Comparison of ENCODE assay signal across 10 cellular contexts in genomic region chr18:50285631-50286321, GRCh38. TPM values are rescaled to one million over a fixed set of nuclear protein-coding genes. Genes with fewer than 3 reads are reported as not detected.
DNase-seq lines count a peak whose midpoint lies in the region; ATAC-seq and TF ChIP-seq lines count a peak whose summit lies in the region.
"Had no signal": no experiment of that assay in that cellular context is flagged by ENCODE, and none has a peak within 500 bp of the region (broad histone marks: within the 10 kb centered on the region; RNA-seq: fewer than 3 reads in every experiment).

No MANE protein-coding gene starts in this region.

- ATAC-seq in left colon: no peak
- ATAC-seq in HG02885 (IDR thresholded peaks at IDR 0.05; ENCODE audit: poor library complexity, unreplicated experiment): no peak
- ATAC-seq: lower lobe of right lung had no signal

- H3K9me3 Mint-ChIP-seq in chondrocyte (ENCODE audit: low read depth): no peaks in the 10 kb centered on the region

- H3K4me3 Mint-ChIP-seq in chondrocyte (ENCODE audit: unreplicated experiment): peak overlapping the region; percentile 94

- no peak overlapping the region for H2AFZ ChIP-seq in Loucy (ENCODE audit: low read length)
- no peak overlapping the region for H2AFZ ChIP-seq in neuron (ENCODE audit: low read depth, low read length)

- H3F3A ChIP-seq in DOHH2 (ENCODE audit: control insufficient read depth, insufficient read depth): 0 out of 2 replicates have a peak, but pooled peaks cover 2% of the 10 kb centered on the region
- H3F3A ChIP-seq in Loucy (ENCODE audit: low read depth): no peaks in the 10 kb centered on the region

- H3K27ac Mint-ChIP-seq in chondrocyte (ENCODE audit: unreplicated experiment): peak overlapping the region; percentile 65

- no peak overlapping the region for H3K27ac ChIP-seq in DOHH2 (ENCODE audit: low read depth, low read length)

- H3K4me1 ChIP-seq in DOHH2 (ENCODE audit: control insufficient read depth, low read length) (peaks cover 17% of the 10 kb centered on the region), Loucy (ENCODE audit: insufficient read depth, low read length, poor library complexity, severe bottlenecking) (peaks cover 15% of the 10 kb centered on the region), neuron (ENCODE audit: insufficient read depth, low read length) (peaks cover 9% of the 10 kb centered on the region)

- H4K20me1 ChIP-seq in DOHH2 (ENCODE audit: control insufficient read depth, insufficient read depth, low read depth, low read length): peaks cover 8% of the 10 kb centered on the region; the same call in 1 of the 2 replicates
- H4K20me1 ChIP-seq in Loucy (ENCODE audit: insufficient read depth, low read length, poor library complexity, severe bottlenecking): peaks cover 2% of the 10 kb centered on the region

- H3K4me2 ChIP-seq in DOHH2 (ENCODE audit: low read length): peak overlapping the region; percentile 89
- H3K4me2 ChIP-seq in Loucy (ENCODE audit: low read depth, low read length, poor library complexity, severe bottlenecking): peak overlapping the region; percentile 74

- H3K36me3 ChIP-seq in DOHH2 (ENCODE audit: control insufficient read depth, low read length) (peaks cover 59% of the 10 kb centered on the region), Loucy (ENCODE audit: insufficient read depth, low read length) (peaks cover 29% of the 10 kb centered on the region; the same call in 1 of the 2 replicates), neuron (ENCODE audit: insufficient read depth, low read length) (peaks cover 32% of the 10 kb centered on the region)

- no peaks in the 10 kb centered on the region for H3K27me3 ChIP-seq in DOHH2 (ENCODE audit: control insufficient read depth, low read length)
- no peaks in the 10 kb centered on the region for H3K27me3 ChIP-seq in Loucy (ENCODE audit: insufficient read depth, low read length, poor library complexity, severe bottlenecking)
- peaks cover under 1% of the 10 kb centered on the region for H3K27me3 ChIP-seq in neuron (ENCODE audit: insufficient read depth, low read length)

- H3K4me3 ChIP-seq in DOHH2 (ENCODE audit: low read length): peak overlapping the region; percentile 99
- H3K4me3 ChIP-seq in Loucy (ENCODE audit: low read length, poor library complexity, severe bottlenecking): peak overlapping the region; percentile 97
- peak overlapping the region; percentile 88 for H3K4me3 ChIP-seq in neuron (ENCODE audit: low read length)

- intact Hi-C loops in left colon (cut with DNase I, micrococcal nuclease): no loop called here

- peaks cover 5% of the 10 kb centered on the region for H3K27me3 Mint-ChIP-seq in chondrocyte (ENCODE audit: low read depth)

- H3K9ac ChIP-seq in Loucy (ENCODE audit: low read depth, low read length, poor library complexity, severe bottlenecking): peak overlapping the region; percentile 95

- TF ChIP-seq CTCF in DOHH2 (IDR thresholded peaks at IDR 0.05; ENCODE audit: low read depth, low read length, poor library complexity, severe bottlenecking) (no peak), Loucy (conservative IDR thresholded peaks at IDR 0.05; ENCODE audit: low read length) (no peak), chondrocyte (IDR thresholded peaks at IDR 0.05) (no peak)

- H3K4me1 Mint-ChIP-seq in chondrocyte (ENCODE audit: low read depth): peaks cover 30% of the 10 kb centered on the region

- H3K79me2 ChIP-seq in DOHH2 (ENCODE audit: control insufficient read depth, low read length): peaks cover 34% of the 10 kb centered on the region
- peaks cover 42% of the 10 kb centered on the region for H3K79me2 ChIP-seq in Loucy (ENCODE audit: insufficient read depth, low read length)

- H3K36me3 Mint-ChIP-seq in chondrocyte (ENCODE audit: low read depth): peaks cover 10% of the 10 kb centered on the region

- DNase-seq in chondrocyte (ENCODE audit: low spot score): no peak
- no peak for DNase-seq in left colon
- no peak for DNase-seq in NCI-H1417 treated with DMSO at 0.1 percent for 48 hours (lab: John Stamatoyannopoulos, UW)
- DNase-seq: GDM1; lower lobe of right lung; stimulated activated naive CD4-positive, alpha-beta T cell had no signal

- no peaks in the 10 kb centered on the region for H3K9me2 ChIP-seq in DOHH2 (replicated peaks; ENCODE audit: control insufficient read depth, low read length)
- H3K9me2 ChIP-seq in Loucy (replicated peaks; ENCODE audit: low read depth, low read length): no peaks in the 10 kb centered on the region

- H3K9me3 ChIP-seq in DOHH2 (ENCODE audit: control insufficient read depth, insufficient read depth, low read length) (no peaks in the 10 kb centered on the region), Loucy (ENCODE audit: insufficient read depth, low read depth, low read length) (no peaks in the 10 kb centered on the region), neuron (ENCODE audit: low read length) (no peaks in the 10 kb centered on the region)
- H3K9me3 ChIP-seq: lower lobe of right lung had no signal

RNA-seq across cellular contexts. Expression of gene CXXC1, which starts 1.7 kb away (rescaled TPM):
- total RNA-seq in chondrocyte: 47.6 to 60.3 TPM (median 59.2 TPM) in 3 replicates
- 10 to 100 TPM; 67.1 to 81.0 TPM for total RNA-seq in left colon

RNA-seq across cellular contexts. Expression of gene MBD1, which starts 4.5 kb away (rescaled TPM):
- total RNA-seq in chondrocyte (60.3 to 68.4 TPM (median 62.0 TPM) in 3 replicates), left colon (10 to 100 TPM; 66.4 to 68.0 TPM)

RNA-seq across cellular contexts. Expression of gene CFAP53, which starts 19.5 kb away (rescaled TPM):
- total RNA-seq in chondrocyte (0.17 to 0.26 TPM in 2 of 3 replicates, not detected in the other), left colon (under 1 TPM; 0.24 to 0.28 TPM)
